ENCODE assay signal across 8 cellular contexts in genomic region chr10:100998991-100999741, GRCh38. TPM values are rescaled to one million over a fixed set of nuclear protein-coding genes. Genes with fewer than 3 reads are reported as not detected.
DNase-seq lines count a peak whose midpoint lies in the region; ATAC-seq and TF ChIP-seq lines count a peak whose summit lies in the region.

No MANE protein-coding gene starts in this region.

- peak; percentile 96 for TF ChIP-seq CTCF in CD4-positive, alpha-beta T cell (IDR thresholded peaks at IDR 0.05)

- H3K4me1 ChIP-seq in neuron (ENCODE audit: insufficient read depth, low read length), result peaks cover 32% of the 10 kb centered on the region

- peaks cover 25% of the 10 kb centered on the region for H3K4me1 Mint-ChIP-seq in CD4-positive, alpha-beta T cell (ENCODE audit: low read depth)

- ATAC-seq in CD4-positive, alpha-beta T cell (ENCODE audit: poor library complexity), result peak; percentile 66
- peak; percentile 37 for ATAC-seq in HG03571 (IDR thresholded peaks at IDR 0.05; ENCODE audit: unreplicated experiment)

- peaks cover 12% of the 10 kb centered on the region for H3K36me3 Mint-ChIP-seq in CD4-positive, alpha-beta T cell (ENCODE audit: low read depth)

- intact Hi-C loops in CD4-positive, alpha-beta T cell (cut with DNase I, micrococcal nuclease), result loop anchor here (1.0 kb wide), 2 partner anchors 15 to 32 kb away; partner anchors contain the start of genes PDZD7 (in 1 of the 2) and SFXN3 (in 1 of the 2)

- peak; percentile 61 to 82 (median 72) for DNase-seq in CD4-positive, alpha-beta T cell
- peak; percentile 97 for DNase-seq in GM19240 (ENCODE audit: insufficient read length, low spot score)
- peak; percentile 68 for DNase-seq in RPMI7951 (ENCODE audit: low read depth)
- peak; percentile 75 for DNase-seq in activated gamma-delta T cell treated with Interleukin-2 at 50 U/mL for 16 hours
- peak; percentile 63 for DNase-seq in foreskin melanocyte
- peak in 48 of 49 donors; percentile 21 to 98 (median 80) for DNase-seq in substantia nigra (lab: John Stamatoyannopoulos, UW)

- H3K27ac Mint-ChIP-seq in CD4-positive, alpha-beta T cell, result peak overlapping the region; percentile 76

- peak overlapping the region; percentile 7 for H2AFZ ChIP-seq in neuron (ENCODE audit: low read depth, low read length)

- POLR2A ChIA-PET in CD4-positive, alpha-beta T cell (lab: Charles Lee), result interaction anchor here (0.6 to 5.1 kb wide), 7 partner anchors 12 to 87 kb away, joined by 3 to 44 read pairs (median 4); partner anchors contain the start of genes MRPL43, PDZD7, SFXN3 and SLF2

- no peaks in the 10 kb centered on the region for H3K9me3 Mint-ChIP-seq in CD4-positive, alpha-beta T cell

- peak overlapping the region; percentile 90 for H3K4me3 ChIP-seq in neuron (ENCODE audit: low read length)

- H3K27ac ChIP-seq in CD4-positive, alpha-beta T cell (ENCODE audit: low read depth, low read length), result peak overlapping the region; percentile 82
- peak overlapping the region; percentile 100 for H3K27ac ChIP-seq in substantia nigra (ENCODE audit: low read depth, low read length, poor library complexity, severe bottlenecking)

- no peaks in the 10 kb centered on the region for H3K9me3 ChIP-seq in CD4-positive, alpha-beta T cell (ENCODE audit: control insufficient read depth, low read length)
- no peaks in the 10 kb centered on the region for H3K9me3 ChIP-seq in neuron (ENCODE audit: low read length)

- peak overlapping the region; percentile 90 for H3K4me3 Mint-ChIP-seq in CD4-positive, alpha-beta T cell

- peaks cover 15% of the 10 kb centered on the region for H3K36me3 ChIP-seq in neuron (ENCODE audit: insufficient read depth, low read length)

- H3K27me3 Mint-ChIP-seq in CD4-positive, alpha-beta T cell, result no peaks in the 10 kb centered on the region

- CTCF ChIA-PET in CD4-positive, alpha-beta T cell (lab: Charles Lee), result interaction anchor here (1.0 to 3.6 kb wide), 6 partner anchors 7 to 32 kb away, joined by 3 to 20 read pairs (median 8); partner anchors contain the start of genes MRPL43, PDZD7, SFXN3 and TWNK

- no peaks in the 10 kb centered on the region for H3K27me3 ChIP-seq in CD4-positive, alpha-beta T cell (ENCODE audit: control insufficient read depth, insufficient read depth, low read length)
- H3K27me3 ChIP-seq in neuron (ENCODE audit: insufficient read depth, low read length), result no peaks in the 10 kb centered on the region

RNA-seq across cellular contexts. Expression of gene LZTS2, which starts 0.4 kb away (rescaled TPM):
- 1 to 10 TPM; 9.0 to 9.6 TPM for total RNA-seq in CD4-positive, alpha-beta T cell
- total RNA-seq in RPMI7951 (2014; rRNA removed; shearing (Covaris generic)), result 20.3 and 29.7 TPM in 2 replicates

RNA-seq across cellular contexts. Expression of gene TWNK, which starts 11.8 kb away (rescaled TPM):
- 1 to 10 TPM; 2.7 to 2.8 TPM for total RNA-seq in CD4-positive, alpha-beta T cell
- 6.4 and 7.8 TPM in 2 replicates for total RNA-seq in RPMI7951 (2014; rRNA removed; shearing (Covaris generic))

RNA-seq across cellular contexts. Expression of gene MRPL43, which starts 11.9 kb away (rescaled TPM):
- total RNA-seq in CD4-positive, alpha-beta T cell, result 10 to 100 TPM; 28.5 to 31.0 TPM
- total RNA-seq in RPMI7951 (2014; rRNA removed; shearing (Covaris generic)), result 79.8 and 86.3 TPM in 2 replicates

RNA-seq across cellular contexts. Expression of gene SEMA4G, which starts 29.9 kb away (rescaled TPM):
- 1 to 10 TPM; 1.1 to 1.6 TPM for total RNA-seq in CD4-positive, alpha-beta T cell
- 0.49 and 0.84 TPM in 2 replicates for total RNA-seq in RPMI7951 (2014; rRNA removed; shearing (Covaris generic))

RNA-seq across cellular contexts. Expression of gene PDZD7, which starts 31.8 kb away (rescaled TPM):
- 1 to 10 TPM; 1.7 to 3.1 TPM for total RNA-seq in CD4-positive, alpha-beta T cell
- total RNA-seq in RPMI7951 (2014; rRNA removed; shearing (Covaris generic)), result 2.0 and 2.8 TPM in 2 replicates

Comparison
In these comparisons a context has a peak if more than half of its experiments do, and no peak if none do; other contexts are left out.
1. Peak in every context shown above with its lines: DNase-seq, ATAC-seq, H3K4me3 ChIP-seq and H3K27ac ChIP-seq.